In the genomic region with DNA sequence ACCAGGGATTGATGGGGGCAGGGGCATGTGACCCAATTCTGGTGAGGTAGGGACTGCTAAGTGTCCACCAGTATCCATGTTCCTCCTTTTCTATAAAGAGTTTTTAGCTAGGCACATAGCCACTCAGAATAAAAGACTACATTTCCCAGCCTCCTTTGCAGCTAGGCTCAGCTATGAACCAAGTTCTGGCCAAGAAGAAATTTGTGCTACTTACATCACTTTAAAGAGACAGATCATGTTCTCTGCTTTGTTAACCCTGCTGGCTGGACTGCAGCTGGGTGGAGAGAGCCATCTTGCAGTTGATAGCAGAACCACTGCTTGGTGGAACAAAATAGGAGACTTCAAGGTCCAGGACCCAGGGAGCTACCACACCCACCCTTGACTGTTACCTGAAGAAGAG, we compare ENCODE assay signal across 2 cellular contexts.
A peak's percentile ranks its signal among the peaks of the same experiment; 100 is the strongest.
TF ChIP-seq lines count a peak whose summit lies in the region.

No MANE protein-coding gene starts in this region.

TF ChIP-seq in HepG2, 621 proteins besides CTCF, POLR2A, EP300 and RAD21:
- TF ChIP-seq ZNF547 (CRISPR knock-in tag; IDR thresholded peaks at IDR 0.05) (no peak), ZNF143 (CRISPR knock-in tag; IDR thresholded peaks at IDR 0.05) (peak; percentile 77), THAP11 (CRISPR knock-in tag; IDR thresholded peaks at IDR 0.05) (peak; percentile 82)

TF ChIP-seq in H1, 55 proteins besides CTCF, POLR2A, EP300 and RAD21:
- peak; percentile 52; the same call in 1 of the 2 replicates for TF ChIP-seq CREB1 (IDR thresholded peaks at IDR 0.05)
- TF ChIP-seq SP4 (IDR thresholded peaks at IDR 0.05; ENCODE audit: low read length) = no peak
- TF ChIP-seq SIX5 (IDR thresholded peaks at IDR 0.05; ENCODE audit: low read depth, low read length) = peak; percentile 52
